ENCODE assay signal across 10 cellular contexts in the genomic region with DNA sequence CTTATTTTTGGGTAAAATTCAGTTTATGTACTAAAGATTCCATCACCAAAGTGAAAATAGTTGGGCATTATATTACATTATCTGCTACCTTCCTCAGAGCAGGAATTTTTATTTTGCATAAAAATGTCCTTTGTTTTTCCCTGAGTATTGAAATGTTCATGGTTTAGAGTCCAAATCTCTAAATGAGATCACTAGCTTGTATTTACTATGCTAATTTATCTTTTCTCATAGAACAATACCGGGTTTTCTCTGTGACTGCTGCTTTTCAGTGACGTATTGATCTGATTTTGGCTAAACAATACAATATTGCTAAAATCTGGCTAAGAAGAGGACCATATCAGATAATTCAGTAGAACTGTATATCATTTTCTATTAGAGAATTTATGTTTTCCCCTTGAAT.
"Had no signal": no experiment of that assay in that cellular context is flagged by ENCODE, and none has a peak within 500 bp of the region (broad histone marks: within the 10 kb centered on the region; RNA-seq: fewer than 3 reads in every experiment).

No MANE protein-coding gene starts in this region.

- H3K4me3 Mint-ChIP-seq: IgD-negative memory B cell had no signal

- H3K27me3 Mint-ChIP-seq: IgD-negative memory B cell had no signal

- FAIRE-seq: HepG2, HTR-8/SVneo had no signal

- H3K4me2 ChIP-seq: KMS-11 had no signal

- H3K36me3 Mint-ChIP-seq: IgD-negative memory B cell had no signal

- DNase-seq: IMR-90, Karpas-422, KBM-7, KG1 had no signal

- H3K4me3 ChIP-seq: K562 had no signal

- ATAC-seq: HepG2, K562 had no signal

- H3K27ac ChIP-seq: HL-60, KMS-11 had no signal

- H3K27ac Mint-ChIP-seq: IgD-negative memory B cell had no signal

- H3K4me1 Mint-ChIP-seq: IgD-negative memory B cell had no signal
